In genomic region chr16:30892670-30893069, GRCh38 we compare ENCODE assay signal across 8 cellular contexts. TPM values are rescaled to one million over a fixed set of nuclear protein-coding genes. Genes with fewer than 3 reads are reported as not detected.
A peak's percentile ranks its signal among the peaks of the same experiment; 100 is the strongest.
DNase-seq lines count a peak whose midpoint lies in the region; TF ChIP-seq lines count a peak whose summit lies in the region.

No MANE protein-coding gene starts in this region.

- H3K14ac ChIP-seq in trophoblast cell (ENCODE audit: low read length) = peak overlapping the region; percentile 6

- H3K27me3 Mint-ChIP-seq in Caco-2 (ENCODE audit: insufficient read depth, unreplicated experiment) (no peaks in the 10 kb centered on the region), endothelial cell (ENCODE audit: unreplicated experiment) (peaks cover 29% of the 10 kb centered on the region)

- no peaks in the 10 kb centered on the region for H3K27me3 ChIP-seq in Caco-2 (replicated peaks; ENCODE audit: control insufficient read depth, insufficient read depth, low read length)
- no peaks in the 10 kb centered on the region for H3K27me3 ChIP-seq in trophoblast cell (ENCODE audit: insufficient read depth, low read length)

- H4K20me1 ChIP-seq in OCI-LY7 (ENCODE audit: insufficient read depth, low read length) = no peaks in the 10 kb centered on the region

- H3K27ac Mint-ChIP-seq in Caco-2 (ENCODE audit: unreplicated experiment) (peak overlapping the region; percentile 87), endothelial cell (ENCODE audit: unreplicated experiment) (no peak overlapping the region)

- no peak overlapping the region for H2AFZ ChIP-seq in OCI-LY7 (ENCODE audit: low read length)
- no peak overlapping the region for H2AFZ ChIP-seq in trophoblast cell (ENCODE audit: insufficient read depth, low read length, poor library complexity)

- H3K18ac ChIP-seq in trophoblast cell (ENCODE audit: low read length) = peak overlapping the region; percentile 8

- H2BK120ac ChIP-seq in trophoblast cell (ENCODE audit: insufficient read depth, low read length, poor library complexity) = no peak overlapping the region

- peaks cover 22% of the 10 kb centered on the region for H3K36me3 Mint-ChIP-seq in Caco-2 (ENCODE audit: insufficient read depth, unreplicated experiment)
- H3K36me3 Mint-ChIP-seq in endothelial cell (ENCODE audit: low read depth, unreplicated experiment) = peaks cover 28% of the 10 kb centered on the region

- no peak for DNase-seq in Caco-2
- no peak for DNase-seq in OCI-LY7 (ENCODE audit: low spot score)
- DNase-seq in endothelial cell (ENCODE audit: low spot score) = no peak
- DNase-seq in trophoblast cell = no peak
- DNase-seq in LoVo (ENCODE audit: low spot score) = no peak
- DNase-seq in effector CD4-positive, alpha-beta T cell = no peak
- DNase-seq in dedifferentiated amniotic fluid mesenchymal stem cell (ENCODE audit: extremely low spot score) = no peak
- no peak for DNase-seq in RPMI8226

- peak overlapping the region; percentile 10 for H4K12ac ChIP-seq in trophoblast cell (ENCODE audit: low read depth, low read length)

- peaks cover 30% of the 10 kb centered on the region for H3K4me1 ChIP-seq in Caco-2
- H3K4me1 ChIP-seq in OCI-LY7 (ENCODE audit: insufficient read depth, low read length, poor library complexity, severe bottlenecking) = peaks cover 42% of the 10 kb centered on the region
- H3K4me1 ChIP-seq in trophoblast cell (ENCODE audit: control insufficient read depth in 1 of 2, insufficient read depth in 2 of 2, low read length in 2 of 2) = peaks cover 17 to 28% of the 10 kb centered on the region in 2 experiments

- no peaks in the 10 kb centered on the region for H3K9me2 ChIP-seq in OCI-LY7 (ENCODE audit: insufficient read depth, low read length)

- no peak overlapping the region for H3K4me3 ChIP-seq in Caco-2 (ENCODE audit: low read depth, low read length)
- H3K4me3 ChIP-seq in OCI-LY7 (ENCODE audit: low read depth, low read length, poor library complexity, severe bottlenecking) = peak overlapping the region; percentile 79
- no peak overlapping the region for H3K4me3 ChIP-seq in trophoblast cell (ENCODE audit: low read depth, low read length)

- no peak overlapping the region for H4K91ac ChIP-seq in trophoblast cell (ENCODE audit: low read depth, low read length)

- H2AK5ac ChIP-seq in trophoblast cell (ENCODE audit: low read length) = no peak overlapping the region

- no peaks in the 10 kb centered on the region for H3K79me2 ChIP-seq in OCI-LY7 (ENCODE audit: insufficient read depth, low read depth, low read length)
- peaks cover 18% of the 10 kb centered on the region for H3K79me2 ChIP-seq in trophoblast cell (ENCODE audit: control insufficient read depth, insufficient read depth, low read length, poor library complexity)

- H2BK12ac ChIP-seq in trophoblast cell (ENCODE audit: low read length) = no peak overlapping the region

- peak overlapping the region; percentile 3 for H3K4ac ChIP-seq in trophoblast cell (ENCODE audit: low read depth, low read length)

- peak overlapping the region; percentile 90 for H3K4me3 Mint-ChIP-seq in Caco-2 (ENCODE audit: unreplicated experiment)
- peak overlapping the region; percentile 92 for H3K4me3 Mint-ChIP-seq in endothelial cell (ENCODE audit: unreplicated experiment)

- H3K9me3 Mint-ChIP-seq in Caco-2 (ENCODE audit: unreplicated experiment) (no peaks in the 10 kb centered on the region), endothelial cell (ENCODE audit: unreplicated experiment) (no peaks in the 10 kb centered on the region)

- H3K27ac ChIP-seq in OCI-LY7 (ENCODE audit: low read depth, low read length, poor library complexity, severe bottlenecking) (no peak overlapping the region), trophoblast cell (ENCODE audit: low read depth, low read length) (no peak overlapping the region)

- H3K9ac ChIP-seq in trophoblast cell (ENCODE audit: low read length) = no peak overlapping the region

- H3K23ac ChIP-seq in trophoblast cell (ENCODE audit: low read length) = no peak overlapping the region

- H3K4me1 Mint-ChIP-seq in Caco-2 (ENCODE audit: low read depth, unreplicated experiment) (peaks cover 23% of the 10 kb centered on the region), endothelial cell (ENCODE audit: unreplicated experiment) (peaks cover 34% of the 10 kb centered on the region)

- H3K4me2 ChIP-seq in OCI-LY7 (ENCODE audit: low read length) (peak overlapping the region; percentile 92), trophoblast cell (ENCODE audit: low read length) (peak overlapping the region; percentile 84)

- CTCF ChIA-PET in Caco-2 (lab: Charles Lee) (no interaction called here), OCI-LY7 (lab: Charles Lee; ENCODE audit: unreplicated experiment) (no interaction called here)

- H3K9me3 ChIP-seq in Caco-2 = no peaks in the 10 kb centered on the region
- H3K9me3 ChIP-seq in OCI-LY7 (ENCODE audit: low read length) = no peaks in the 10 kb centered on the region
- peaks cover 2% of the 10 kb centered on the region for H3K9me3 ChIP-seq in trophoblast cell (ENCODE audit: insufficient read depth, low read depth, low read length)

- no CpG with 5 or more reads among the region's 14 CpGs for WGBS in trophoblast cell (ENCODE audit: extremely low coverage, insufficient coverage, insufficient read length)

- peak overlapping the region; percentile 17 for H4K8ac ChIP-seq in trophoblast cell (ENCODE audit: low read depth, low read length)

- POLR2A ChIA-PET in Caco-2 (lab: Charles Lee) (no interaction called here), OCI-LY7 (lab: Charles Lee) (interaction anchor here (0.5 to 1.6 kb wide), 3 partner anchors 16 to 406 kb away, joined by 3 to 6 read pairs (median 4); no protein-coding TSS in a partner anchor)

- H3K36me3 ChIP-seq in Caco-2 (ENCODE audit: control insufficient read depth, insufficient read depth, low read length) (no peaks in the 10 kb centered on the region; the same call in 1 of the 2 replicates), OCI-LY7 (ENCODE audit: insufficient read depth, low read length) (peaks cover 10% of the 10 kb centered on the region; the same call in 1 of the 2 replicates), trophoblast cell (ENCODE audit: control insufficient read depth in 1 of 2, insufficient read depth in 2 of 2, low read length in 2 of 2) (peaks cover 18 to 19% of the 10 kb centered on the region in 2 experiments)

- H3K79me1 ChIP-seq in trophoblast cell (ENCODE audit: low read length) = peaks cover 22% of the 10 kb centered on the region

- no peak overlapping the region for H2BK5ac ChIP-seq in trophoblast cell (ENCODE audit: low read depth, low read length, poor library complexity)

- intact Hi-C loops in Caco-2 (cut with micrococcal nuclease; ENCODE audit: unreplicated experiment) = no loop called here
- intact Hi-C loops in OCI-LY7 (cut with micrococcal nuclease; ENCODE audit: unreplicated experiment) = loop anchor here (5.0 kb wide), 1 partner anchor 50 kb away; no protein-coding TSS in a partner anchor

- TF ChIP-seq CTCF in Caco-2 (IDR thresholded peaks at IDR 0.05; ENCODE audit: insufficient read depth in 1 of 2, low read depth in 1 of 2, low read length in 1 of 2, severe bottlenecking in 1 of 2, unreplicated experiment in 1 of 2) (no peak), OCI-LY7 (conservative IDR thresholded peaks at IDR 0.05; ENCODE audit: low read length) (no peak), endothelial cell (IDR thresholded peaks at IDR 0.05; ENCODE audit: unreplicated experiment) (no peak)

- no TSS peak for BruUV-seq in Caco-2 (replicated peaks; lab: Mats Ljungman, UMichigan)
- no TSS peak for BruUV-seq in OCI-LY7 (replicated peaks; lab: Mats Ljungman, UMichigan)

RNA-seq across cellular contexts. Expression of gene BCL7C, which starts 1.2 kb away (rescaled TPM):
- 15.1 and 17.7 TPM in 2 replicates for total RNA-seq in Caco-2 (2022)
- total RNA-seq in OCI-LY7 (2014; rRNA removed; shearing (Covaris generic)) = 17.8 and 20.6 TPM in 2 replicates
- 11.0 and 11.5 TPM in 2 replicates for total RNA-seq in OCI-LY7 (2022)
- total RNA-seq in endothelial cell (ENCODE audit: unreplicated experiment) = 53.9 TPM
- polyA plus RNA-seq in trophoblast cell (2013) = 28.8 TPM in 2 replicates

RNA-seq across cellular contexts. Expression of gene CTF1, which starts 3.7 kb away (rescaled TPM):
- total RNA-seq in Caco-2 (2022) (1.8 and 2.4 TPM in 2 replicates), OCI-LY7 (2022) (0.46 and 0.68 TPM in 2 replicates), endothelial cell (ENCODE audit: unreplicated experiment) (3.4 TPM)
- total RNA-seq in OCI-LY7 (2014; rRNA removed; shearing (Covaris generic)) = 0.09 and 0.21 TPM in 2 replicates
- 6.0 and 6.4 TPM in 2 replicates for polyA plus RNA-seq in trophoblast cell (2013)

RNA-seq across cellular contexts. Expression of gene FBXL19, which starts 30.7 kb away (rescaled TPM):
- total RNA-seq in Caco-2 (2022) (20.2 and 23.4 TPM in 2 replicates), OCI-LY7 (2022) (30.2 and 34.8 TPM in 2 replicates), endothelial cell (ENCODE audit: unreplicated experiment) (117 TPM)
- total RNA-seq in OCI-LY7 (2014; rRNA removed; shearing (Covaris generic)) = 16.1 and 16.2 TPM in 2 replicates
- 36.4 and 36.8 TPM in 2 replicates for polyA plus RNA-seq in trophoblast cell (2013)

RNA-seq across cellular contexts. Expression of gene ORAI3, which starts 56.2 kb away (rescaled TPM):
- 4.7 TPM in 2 replicates for total RNA-seq in Caco-2 (2022)
- total RNA-seq in OCI-LY7 (2014; rRNA removed; shearing (Covaris generic)) = 5.7 and 7.8 TPM in 2 replicates
- total RNA-seq in OCI-LY7 (2022) = 16.3 and 18.3 TPM in 2 replicates
- total RNA-seq in endothelial cell (ENCODE audit: unreplicated experiment) = 42.9 TPM
- polyA plus RNA-seq in trophoblast cell (2013) = 14.3 and 15.9 TPM in 2 replicates
